In genomic region chr1:244843148-244843978, GRCh38 we compare ENCODE assay signal across 17 cellular contexts. TPM values are rescaled to one million over a fixed set of nuclear protein-coding genes. Genes with fewer than 3 reads are reported as not detected.
A peak's percentile ranks its signal among the peaks of the same experiment; 100 is the strongest.
DNase-seq lines count a peak whose midpoint lies in the region; ATAC-seq, FAIRE-seq and TF ChIP-seq lines count a peak whose summit lies in the region.
"Had no signal": no experiment of that assay in that cellular context is flagged by ENCODE, and none has a peak within 500 bp of the region (broad histone marks: within the 10 kb centered on the region; RNA-seq: fewer than 3 reads in every experiment).

No MANE protein-coding gene starts in this region.

- H3K9me2 ChIP-seq in PC-3 (replicated peaks; ENCODE audit: low read length), result no peaks in the 10 kb centered on the region

- WGBS in aorta, 2 donors, result 38 to 43% methylated on average over 6 of the region's 6 CpGs
- 56 to 66% (median 61%) methylated on average over 6 of the region's 6 CpGs for WGBS in small intestine, 3 donors

- no peak overlapping the region for H3K4me3 Mint-ChIP-seq in Calu3 (ENCODE audit: low read depth, unreplicated experiment)
- H3K4me3 Mint-ChIP-seq: H9 had no signal

- peaks cover 40% of the 10 kb centered on the region for H3K4me1 Mint-ChIP-seq in Calu3 (ENCODE audit: low read depth, unreplicated experiment)

- BruUV-seq in Calu3 (replicated peaks; lab: Mats Ljungman, UMichigan) (no TSS peak), PC-3 (replicated peaks; lab: Mats Ljungman, UMichigan) (TSS peak; percentile 9)

- no peak; the same call in 1 of the 2 replicates for ATAC-seq in PC-3
- no peak for ATAC-seq in aorta (ENCODE audit: low FRiP score)
- ATAC-seq: gastrocnemius medialis had no signal

- CTCF ChIA-PET in Calu3 (lab: Charles Lee), result no interaction called here
- CTCF ChIA-PET in PC-3 (lab: Charles Lee), result no interaction called here
- CTCF ChIA-PET in GM10248 (lab: Yijun Ruan, JAX), result interaction anchor here (1.1 to 16.8 kb wide), 2 partner anchors 13 to 14 kb away, joined by 3 to 204 read pairs; partner anchors contain the start of gene HNRNPU

- H3K4me1 ChIP-seq in PC-3 (ENCODE audit: insufficient read depth, low read length) (peaks cover 2% of the 10 kb centered on the region; the same call in 1 of the 2 replicates), aorta (ENCODE audit: control insufficient read depth in 1 of 2, insufficient read depth in 2 of 2, low read length in 2 of 2) (peaks cover 2 to 3% of the 10 kb centered on the region in 2 donors), small intestine (ENCODE audit: control insufficient read depth in 2 of 2, insufficient read depth in 1 of 2, low read depth in 1 of 2, low read length in 1 of 2) (peaks cover 0 to 4% of the 10 kb centered on the region in 2 donors)

- H3K36me3 Mint-ChIP-seq in Calu3 (ENCODE audit: insufficient read depth, unreplicated experiment), result peaks cover 96% of the 10 kb centered on the region

- FAIRE-seq in small intestine (lab: Jason Lieb, UNC), result no peak
- FAIRE-seq: GM18507 had no signal

- no peak overlapping the region for H2AFZ ChIP-seq in PC-3 (ENCODE audit: low read length)

- POLR2A ChIA-PET in PC-3 (lab: Charles Lee; ENCODE audit: unreplicated experiment), result interaction anchor here (0.6 to 0.7 kb wide), 2 partner anchors 126 to 150 kb away, joined by 3 read pairs; no protein-coding TSS in a partner anchor
- POLR2A ChIA-PET in GM10248 (lab: Yijun Ruan, JAX), result no interaction called here

- H3K27ac ChIP-seq in PC-3 (ENCODE audit: low read length) (no peak overlapping the region), aorta (ENCODE audit: low read depth in 1 of 2, low read length in 2 of 2) (no peak overlapping the region), small intestine (ENCODE audit: low read depth in 1 of 2, low read length in 1 of 2) (no peak overlapping the region)
- H3K27ac ChIP-seq: coronary artery had no signal

- no peak overlapping the region for H3K4me3 ChIP-seq in AG10803 (ENCODE audit: low read length)
- H3K4me3 ChIP-seq in PC-3 (ENCODE audit: low read length), result no peak overlapping the region
- H3K4me3 ChIP-seq in aorta (ENCODE audit: low read length in 2 of 2), result no peak overlapping the region
- no peak overlapping the region for H3K4me3 ChIP-seq in small intestine (ENCODE audit: low read depth in 1 of 2, low read length in 2 of 2)
- H3K4me3 ChIP-seq: coronary artery, gastrocnemius medialis had no signal

- no peak for TF ChIP-seq CTCF in AG10803 (conservative IDR thresholded peaks at IDR 0.05; ENCODE audit: low read length)
- no peak for TF ChIP-seq CTCF in Calu3 (IDR thresholded peaks at IDR 0.05; ENCODE audit: unreplicated experiment)
- TF ChIP-seq CTCF in PC-3 (conservative IDR thresholded peaks at IDR 0.05; ENCODE audit: low read depth, low read length), result no peak
- no peak for TF ChIP-seq CTCF in GM10248 (IDR thresholded peaks at IDR 0.05; ENCODE audit: control extremely low read depth, extremely low read depth, low read depth, missing control alignments)

- peaks cover 57% of the 10 kb centered on the region for H3K79me2 ChIP-seq in PC-3 (ENCODE audit: low read length)

- H3K27me3 Mint-ChIP-seq in Calu3 (ENCODE audit: unreplicated experiment), result no peaks in the 10 kb centered on the region

- peak overlapping the region; percentile 65 for H3K27ac Mint-ChIP-seq in Calu3 (ENCODE audit: unreplicated experiment)

- no peak overlapping the region for H3K9ac ChIP-seq in PC-3 (ENCODE audit: low read length)

- H3F3A ChIP-seq in PC-3 (ENCODE audit: low read length, unreplicated experiment), result peaks cover 13% of the 10 kb centered on the region

- no peaks in the 10 kb centered on the region for H3K27me3 ChIP-seq in PC-3 (ENCODE audit: low read length)
- H3K27me3 ChIP-seq in aorta (ENCODE audit: control insufficient read depth in 1 of 2, insufficient read depth in 2 of 2, low read length in 1 of 2), result no peaks in the 10 kb centered on the region
- H3K27me3 ChIP-seq in small intestine (ENCODE audit: control insufficient read depth in 2 of 2, insufficient read depth in 2 of 2, low read length in 2 of 2), result no peaks in the 10 kb centered on the region
- H3K27me3 ChIP-seq: gastrocnemius medialis had no signal

- no peak overlapping the region for H3K4me2 ChIP-seq in PC-3 (ENCODE audit: low read length)

- H3K36me3 ChIP-seq in PC-3 (ENCODE audit: low read depth, low read length) (peaks cover 87% of the 10 kb centered on the region), aorta (ENCODE audit: control insufficient read depth in 1 of 2, insufficient read depth in 2 of 2, low read length in 1 of 2) (peaks cover 0 to 2% of the 10 kb centered on the region in 2 donors), small intestine (ENCODE audit: control insufficient read depth in 2 of 2, insufficient read depth in 2 of 2, low read length in 2 of 2) (peaks cover 2 to 14% of the 10 kb centered on the region in 2 donors)

- H3K9me3 Mint-ChIP-seq in Calu3 (ENCODE audit: low read depth, unreplicated experiment), result no peaks in the 10 kb centered on the region
- H3K9me3 Mint-ChIP-seq: H9, neural crest cell had no signal

- DNase-seq in AG10803 (ENCODE audit: low read depth), result peak; percentile 19
- no peak for DNase-seq in Calu3
- no peak for DNase-seq in PC-3
- DNase-seq in fibroblast of gingiva (ENCODE audit: low read depth), result peak; percentile 21
- no peak for DNase-seq in aorta
- no peak for DNase-seq in small intestine
- no peak for DNase-seq in GM10248 (ENCODE audit: extremely low spot score)
- DNase-seq: activated CD4-positive, CD25-positive, alpha-beta regulatory T cell treated with anti-CD3 and anti-CD28 coated beads, Interleukin-2, amount 50 U/mL, for 72 hours; gastrocnemius medialis; H9; KG1; NCI-H1092; NCI-H510A; SHP77 treated with DMSO at 0.1 percent for 48 hours had no signal

- intact Hi-C loops in Calu3 (cut with micrococcal nuclease; ENCODE audit: unreplicated experiment) (loop anchor here (5.0 kb wide), 1 partner anchor 129 kb away; no protein-coding TSS in a partner anchor), PC-3 (cut with micrococcal nuclease) (no loop called here), aorta (cut with DNase I) (no loop called here)

- H4K20me1 ChIP-seq in PC-3 (ENCODE audit: low read length), result peaks cover 19% of the 10 kb centered on the region

- H3K9me3 ChIP-seq in PC-3 (ENCODE audit: low read length) (no peaks in the 10 kb centered on the region), aorta (ENCODE audit: control insufficient read depth, low read length) (no peaks in the 10 kb centered on the region), small intestine (ENCODE audit: control insufficient read depth, low read depth) (no peaks in the 10 kb centered on the region)
- H3K9me3 ChIP-seq: gastrocnemius medialis had no signal

RNA-seq across cellular contexts. Expression of gene COX20, which starts 7.9 kb away (rescaled TPM):
- total RNA-seq in Calu3 (2022) (22.6 and 32.8 TPM in 2 replicates), PC-3 (2014; rRNA removed) (50.0 and 55.8 TPM in 2 replicates), aorta (10 to 100 TPM; 22.8 to 29.7 TPM)
- polyA plus RNA-seq in aorta (100 to 1,000 TPM in 1 of 2 donors, 10 to 100 TPM in 1; 73.7 to 110 TPM), small intestine (10 to 100 TPM; 37.1 to 66.9 (median 47.8) TPM)

RNA-seq across cellular contexts. Expression of gene HNRNPU, which starts 21.0 kb away (rescaled TPM):
- total RNA-seq in Calu3 (2022), result 418 and 453 TPM in 2 replicates
- 431 and 503 TPM in 2 replicates for total RNA-seq in PC-3 (2014; rRNA removed)
- total RNA-seq in aorta, result 100 to 1,000 TPM; 258 to 286 TPM
- 100 to 1,000 TPM in 1 of 2 donors, 10 to 100 TPM in 1; 83.6 to 140 TPM for polyA plus RNA-seq in aorta
- polyA plus RNA-seq in small intestine, result 100 to 1,000 TPM in 2 of 3 donors, 10 to 100 TPM in 1; 84.8 to 194 (median 109) TPM

Comparison
In these comparisons a context has a peak if more than half of its experiments do, and no peak if none do; other contexts are left out.
1. DNase-seq: peak in AG10803 (single experiment) and fibroblast of gingiva (single experiment); none in Calu3 (single experiment), PC-3 (single experiment), aorta (0 of 2), small intestine (single experiment) and GM10248 (single experiment).